In the genomic region with DNA sequence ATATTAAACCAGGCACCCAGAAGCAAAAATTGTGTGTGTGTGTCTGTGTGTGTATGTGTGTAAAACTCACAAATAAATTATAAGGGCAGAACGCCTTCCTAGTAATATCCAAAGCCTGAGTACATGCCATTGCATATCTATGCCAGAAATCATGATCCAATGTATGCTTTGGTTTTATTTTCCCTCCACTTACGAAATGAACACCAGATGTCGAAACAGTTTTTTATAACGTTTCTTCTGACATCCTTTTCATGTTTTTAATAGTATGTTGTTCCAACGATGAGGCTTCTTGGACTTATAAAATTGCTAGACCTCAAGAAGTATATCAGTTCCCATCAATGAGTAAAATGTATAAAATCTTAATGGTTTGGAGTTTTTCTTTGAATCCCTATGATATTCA, we compare ENCODE assay signal across 23 cellular contexts.
"Had no signal": no experiment of that assay in that cellular context is flagged by ENCODE, and none has a peak within 500 bp of the region (broad histone marks: within the 10 kb centered on the region; RNA-seq: fewer than 3 reads in every experiment).

No MANE protein-coding gene starts in this region.

- H3K36me3 ChIP-seq: breast epithelium, colonic mucosa, esophagus muscularis mucosa, gastrocnemius medialis, thyroid gland, upper lobe of right lung had no signal

- H3K4me3 ChIP-seq: breast epithelium, colonic mucosa, dorsolateral prefrontal cortex, esophagus muscularis mucosa, gastrocnemius medialis, thyroid gland, upper lobe of right lung had no signal

- H3K27me3 ChIP-seq: breast epithelium, colonic mucosa, dorsolateral prefrontal cortex, esophagus muscularis mucosa, gastrocnemius medialis, thyroid gland, upper lobe of right lung had no signal

- ATAC-seq: effector memory CD8-positive, alpha-beta T cell; gastrocnemius medialis; left ventricle myocardium superior; natural killer cell; T-helper 17 cell; upper lobe of right lung had no signal

- H3K4me1 ChIP-seq: breast epithelium, colonic mucosa, esophagus muscularis mucosa, gastrocnemius medialis, thyroid gland, upper lobe of right lung had no signal

- H3K27ac ChIP-seq: breast epithelium, colonic mucosa, dorsolateral prefrontal cortex, esophagus muscularis mucosa, gastrocnemius medialis, thyroid gland, upper lobe of right lung had no signal

- DNase-seq: activated CD4-positive, alpha-beta T cell treated with anti-CD3 and anti-CD28 coated beads for 4 hours; activated CD4-positive, alpha-beta T cell treated with anti-CD3 and anti-CD28 coated beads, Interleukin-2, amount 50 U/mL, for 48 hours; activated CD4-positive, CD25-positive, alpha-beta regulatory T cell; activated naive CD4-positive, alpha-beta T cell treated with Interleukin-2 at 50 U/mL for 16 hours; activated naive CD8-positive, alpha-beta T cell treated with anti-CD3 and anti-CD28 coated beads for 36 hours; activated T-cell treated with anti-CD3 and anti-CD28 coated beads, Interleukin-2, amount 50 U/mL, for 48 hours; amniotic stem cell; colonic mucosa; dorsolateral prefrontal cortex; effector memory CD8-positive, alpha-beta T cell; gastrocnemius medialis; hypothalamus; left ventricle myocardium superior; midbrain; natural killer cell; stimulated activated CD4-positive, alpha-beta T cell treated with anti-CD3 and anti-CD28 coated beads, Interleukin-4, amount 100 ng/mL, for 24 hours; stimulated activated naive CD4-positive, alpha-beta T cell treated with Interleukin-2 at 50 U/mL for 16 hours; substantia nigra; T-helper 17 cell; thyroid gland; upper lobe of right lung had no signal

- H3K9me3 ChIP-seq: colonic mucosa, gastrocnemius medialis, thyroid gland, upper lobe of right lung had no signal
